In genomic region chr17:76560877-76561221, GRCh38 we compare ENCODE assay signal across 10 cellular contexts. TPM values are rescaled to one million over a fixed set of nuclear protein-coding genes. Genes with fewer than 3 reads are reported as not detected.
DNase-seq lines count a peak whose midpoint lies in the region; TF ChIP-seq lines count a peak whose summit lies in the region.
"Had no signal": no experiment of that assay in that cellular context is flagged by ENCODE, and none has a peak within 500 bp of the region (broad histone marks: within the 10 kb centered on the region; RNA-seq: fewer than 3 reads in every experiment).

No MANE protein-coding gene starts in this region.

- no peaks in the 10 kb centered on the region for H3K27me3 ChIP-seq in osteoblast (ENCODE audit: insufficient read depth, low read length)

- peak overlapping the region in 3 of 5 experiments; percentile 27 to 93 (median 66) for H3K27ac Mint-ChIP-seq in brain

- peaks cover 0 to 4% (median 3%) of the 10 kb centered on the region in 5 experiments for H3K9me3 Mint-ChIP-seq in brain

- H3K27ac ChIP-seq in osteoblast (ENCODE audit: low read depth, low read length): peak overlapping the region; percentile 77

- peaks cover 53% of the 10 kb centered on the region for H3K79me2 ChIP-seq in osteoblast (ENCODE audit: insufficient read depth, low read length)

- H3K4me1 Mint-ChIP-seq in brain: peaks cover 72% of the 10 kb centered on the region

- no peak for TF ChIP-seq CTCF in NB4 (IDR thresholded peaks at IDR 0.05; ENCODE audit: low read depth, low read length)
- TF ChIP-seq CTCF in brain (conservative IDR thresholded peaks at IDR 0.05): no peak
- no peak for TF ChIP-seq CTCF in osteoblast (IDR thresholded peaks at IDR 0.05; ENCODE audit: extremely low read depth, low read depth, low read length)

- TF ChIP-seq POLR2A in NB4 (IDR thresholded peaks at IDR 0.05; ENCODE audit: extremely low read depth, insufficient read length): no peak

- peak overlapping the region in 4 of 5 experiments; percentile 76 to 100 (median 84) for H3K4me3 Mint-ChIP-seq in brain

- H3K4me3 ChIP-seq in NB4 (ENCODE audit: low read depth, low read length) (peak overlapping the region; percentile 14), osteoblast (ENCODE audit: insufficient read depth, low read length) (peak overlapping the region; percentile 30)

- H3K36me3 ChIP-seq in osteoblast (ENCODE audit: insufficient read depth, low read length): peaks cover 35% of the 10 kb centered on the region

- peaks cover 55% of the 10 kb centered on the region for H3K36me3 Mint-ChIP-seq in brain

- peaks cover 54% of the 10 kb centered on the region for H3K4me1 ChIP-seq in osteoblast (ENCODE audit: insufficient read depth, low read length)

- no peak overlapping the region for H2AFZ ChIP-seq in osteoblast (ENCODE audit: low read length)

- peak; percentile 45 for DNase-seq in ELR (ENCODE audit: low read depth)
- no peak for DNase-seq in NB4 (ENCODE audit: low read depth)
- DNase-seq in osteoblast (ENCODE audit: insufficient read length, low spot score, missing footprints): peak; percentile 36
- DNase-seq in SIG-M5 (lab: John Stamatoyannopoulos, UW): no peak
- DNase-seq in NCI-H446 (lab: John Stamatoyannopoulos, UW): no peak
- DNase-seq in HuH-7.5 (ENCODE audit: low spot score): no peak
- no peak for DNase-seq in HCEC 1CT
- DNase-seq: amniotic stem cell, NCI-H187 treated with DMSO at 0.1 percent for 48 hours had no signal

- H4K20me1 ChIP-seq in osteoblast (ENCODE audit: insufficient read depth, low read length): peaks cover 53% of the 10 kb centered on the region

- peak overlapping the region; percentile 94 for H3K4me2 ChIP-seq in osteoblast (ENCODE audit: insufficient read depth, low read length)

- H3K9me3 ChIP-seq in osteoblast (ENCODE audit: low read depth, low read length): no peaks in the 10 kb centered on the region

- peaks cover 12% of the 10 kb centered on the region for H3K27me3 Mint-ChIP-seq in brain

RNA-seq across cellular contexts. Expression of gene PRCD, which starts 21.0 kb away (rescaled TPM):
- polyA plus RNA-seq in brain (ENCODE audit: insufficient read depth, low read depth, low replicate concordance): 9.9 TPM
- total RNA-seq in osteoblast: 4.0 and 5.3 TPM in 2 replicates

RNA-seq across cellular contexts. Expression of gene CYGB, which starts 23.3 kb away (rescaled TPM):
- polyA plus RNA-seq in brain (ENCODE audit: insufficient read depth, low read depth, low replicate concordance): 6.8 TPM
- total RNA-seq in osteoblast: 39.1 and 74.0 TPM in 2 replicates

RNA-seq across cellular contexts. Expression of gene ST6GALNAC2, which starts 24.8 kb away (rescaled TPM):
- polyA plus RNA-seq in brain (ENCODE audit: insufficient read depth, low read depth, low replicate concordance): 8.3 TPM
- 0.36 and 0.59 TPM in 2 replicates for total RNA-seq in osteoblast

RNA-seq across cellular contexts. Expression of gene RHBDF2, which starts 59.6 kb away (rescaled TPM):
- polyA plus RNA-seq in brain (ENCODE audit: insufficient read depth, low read depth, low replicate concordance): 6.7 TPM
- total RNA-seq in osteoblast: 7.1 and 8.3 TPM in 2 replicates

Comparison
In these comparisons a context has a peak if more than half of its experiments do, and no peak if none do; other contexts are left out.
1. DNase-seq: peak in ELR (single experiment) and osteoblast (single experiment); none in NB4 (single experiment), SIG-M5 (single experiment), NCI-H446 (0 of 2), HuH-7.5 (single experiment) and HCEC 1CT (single experiment).